9 cellular contexts compared by ENCODE assay signal in genomic region chr11:12673601-12673923, GRCh38. TPM values are rescaled to one million over a fixed set of nuclear protein-coding genes. Genes with fewer than 3 reads are reported as not detected.
DNase-seq lines count a peak whose midpoint lies in the region; ATAC-seq, FAIRE-seq and TF ChIP-seq lines count a peak whose summit lies in the region.
"Had no signal": no experiment of that assay in that cellular context is flagged by ENCODE, and none has a peak within 500 bp of the region (broad histone marks: within the 10 kb centered on the region; RNA-seq: fewer than 3 reads in every experiment).

No MANE protein-coding gene starts in this region.

- no peak overlapping the region for H3K27ac Mint-ChIP-seq in activated CD8-positive, alpha-beta T cell treated with anti-CD3 and anti-CD28 coated beads, Interleukin-2, amount 10 ng/mL, durations not matched to agents 7 days and 5 days

- ATAC-seq in heart left ventricle (no peak), thoracic aorta (ENCODE audit: insufficient number of reproducible peaks, low FRiP score, low read depth) (no peak)
- ATAC-seq in activated CD8-positive, alpha-beta T cell treated with anti-CD3 and anti-CD28 coated beads, Interleukin-2, amount 10 ng/mL, durations not matched to agents 7 days and 5 days: no peak

- H2AFZ ChIP-seq in keratinocyte (ENCODE audit: control insufficient read depth, low read length): peak overlapping the region; percentile 97

- H3K79me2 ChIP-seq in keratinocyte (ENCODE audit: control insufficient read depth, insufficient read depth, low read length): peaks cover 35% of the 10 kb centered on the region

- no peaks in the 10 kb centered on the region for H3K9me1 ChIP-seq in keratinocyte (ENCODE audit: control insufficient read depth, extremely low read depth, insufficient read depth, low read length)

- H3K36me3 ChIP-seq in heart left ventricle (no peaks in the 10 kb centered on the region), keratinocyte (ENCODE audit: control insufficient read depth in 2 of 2, extremely low read depth in 1 of 2, insufficient read depth in 2 of 2, low read length in 2 of 2) (no peaks in the 10 kb centered on the region), thoracic aorta (no peaks in the 10 kb centered on the region)

- H3K9me3 ChIP-seq in heart left ventricle: no peaks in the 10 kb centered on the region
- no peaks in the 10 kb centered on the region for H3K9me3 ChIP-seq in keratinocyte (ENCODE audit: control insufficient read depth, low read depth, low read length)
- H3K9me3 ChIP-seq in thoracic aorta: no peaks in the 10 kb centered on the region

- peak overlapping the region; percentile 89 for H3K4me2 ChIP-seq in keratinocyte (ENCODE audit: control insufficient read depth, extremely low read depth, insufficient read depth, low read depth, low read length)

- CTCF ChIA-PET in activated CD8-positive, alpha-beta T cell treated with anti-CD3 and anti-CD28 coated beads, Interleukin-2, amount 10 ng/mL, durations not matched to agents 7 days and 5 days (lab: Charles Lee): no interaction called here

- DNase-seq in heart left ventricle (no peak), cardiac septum (ENCODE audit: low spot score) (no peak), keratinocyte (ENCODE audit: low read depth, low spot score) (no peak), thoracic aorta (ENCODE audit: low spot score) (no peak), GDM1 (lab: John Stamatoyannopoulos, UW) (no peak), NCI-H1436 treated with DMSO at 0.1 percent for 48 hours (lab: John Stamatoyannopoulos, UW) (no peak), GM20000 (ENCODE audit: low spot score) (no peak)
- no peak for DNase-seq in activated CD8-positive, alpha-beta T cell treated with anti-CD3 and anti-CD28 coated beads, Interleukin-2, amount 10 ng/mL, durations not matched to agents 7 days and 5 days

- H3K4me3 Mint-ChIP-seq in activated CD8-positive, alpha-beta T cell treated with anti-CD3 and anti-CD28 coated beads, Interleukin-2, amount 10 ng/mL, durations not matched to agents 7 days and 5 days: peak overlapping the region; percentile 76

- POLR2A ChIA-PET in activated CD8-positive, alpha-beta T cell treated with anti-CD3 and anti-CD28 coated beads, Interleukin-2, amount 10 ng/mL, durations not matched to agents 7 days and 5 days (lab: Charles Lee): no interaction called here

- dilution Hi-C loops in keratinocyte (cut with MboI; ENCODE audit: extremely low pct_ligation_motif_present, low sequenced_read_pairs): no loop called here

- H3K27me3 Mint-ChIP-seq in activated CD8-positive, alpha-beta T cell treated with anti-CD3 and anti-CD28 coated beads, Interleukin-2, amount 10 ng/mL, durations not matched to agents 7 days and 5 days (ENCODE audit: low read depth): peaks cover 53% of the 10 kb centered on the region

- peaks cover 2% of the 10 kb centered on the region for H3K36me3 Mint-ChIP-seq in activated CD8-positive, alpha-beta T cell treated with anti-CD3 and anti-CD28 coated beads, Interleukin-2, amount 10 ng/mL, durations not matched to agents 7 days and 5 days (ENCODE audit: low read depth)

- no peaks in the 10 kb centered on the region for H3K9me3 Mint-ChIP-seq in activated CD8-positive, alpha-beta T cell treated with anti-CD3 and anti-CD28 coated beads, Interleukin-2, amount 10 ng/mL, durations not matched to agents 7 days and 5 days (ENCODE audit: insufficient read depth)

- intact Hi-C loops in heart left ventricle (cut with DNase I) (loop anchor here (5.0 to 10.0 kb wide), 14 partner anchors 71 to 341 kb away; partner anchors contain the start of gene PARVA (in 1 of the 10)), cardiac septum (cut with DNase I) (loop anchor here (5.0 kb wide), 3 partner anchors 139 to 261 kb away; no protein-coding TSS in a partner anchor)

- H3K4me1 Mint-ChIP-seq in activated CD8-positive, alpha-beta T cell treated with anti-CD3 and anti-CD28 coated beads, Interleukin-2, amount 10 ng/mL, durations not matched to agents 7 days and 5 days (ENCODE audit: low read depth): peaks cover 8% of the 10 kb centered on the region

- H3K27me3 ChIP-seq in heart left ventricle: peaks cover 0 to 41% (median 0%) of the 10 kb centered on the region in 9 donors
- no peaks in the 10 kb centered on the region for H3K27me3 ChIP-seq in keratinocyte (ENCODE audit: control insufficient read depth, extremely low read depth, insufficient read depth, low read length)
- no peaks in the 10 kb centered on the region for H3K27me3 ChIP-seq in thoracic aorta (replicated peaks; ENCODE audit: insufficient read depth)

- H3K27ac ChIP-seq in heart left ventricle (peak overlapping the region; percentile 84 to 98 (median 96)), keratinocyte (ENCODE audit: control insufficient read depth, insufficient read depth, low read length) (peak overlapping the region; percentile 67), thoracic aorta (peak overlapping the region; percentile 89 to 90)

- TF ChIP-seq CTCF in heart left ventricle (IDR thresholded peaks at IDR 0.05): no peak
- no peak for TF ChIP-seq CTCF in keratinocyte (optimal IDR thresholded peaks at IDR 0.05 in 1 of 3, IDR thresholded peaks at IDR 0.05 in 1 of 3, conservative IDR thresholded peaks at IDR 0.05 in 1 of 3; ENCODE audit: extremely low read depth in 1 of 3, insufficient read depth in 2 of 3, low read length in 3 of 3)
- TF ChIP-seq CTCF in thoracic aorta (IDR thresholded peaks at IDR 0.05): no peak
- no peak for TF ChIP-seq CTCF in GM20000 (IDR thresholded peaks at IDR 0.05; ENCODE audit: extremely low read depth, missing control alignments)

- peak overlapping the region; percentile 87 for H3K9ac ChIP-seq in keratinocyte (ENCODE audit: control insufficient read depth, extremely low read depth, insufficient read depth, low read length)

- no peak for TF ChIP-seq POLR2A in heart left ventricle (IDR thresholded peaks at IDR 0.05)

- H3K4me3 ChIP-seq in heart left ventricle (peak overlapping the region; percentile 50 to 92 (median 72)), keratinocyte (ENCODE audit: control insufficient read depth in 2 of 3, extremely low read depth in 1 of 3, insufficient read depth in 2 of 3, low read depth in 1 of 3, low read length in 3 of 3) (peak overlapping the region; percentile 61 to 80 (median 68)), thoracic aorta (peak overlapping the region; percentile 86)

- H4K20me1 ChIP-seq in keratinocyte (ENCODE audit: control insufficient read depth, extremely low read depth, insufficient read depth, low read length): peaks cover 7% of the 10 kb centered on the region

- 4 to 11% (median 7%) methylated on average over 12 of the region's 12 CpGs for WGBS in heart left ventricle, 4 donors

- H3K4me1 ChIP-seq in heart left ventricle (peaks cover 3 to 34% (median 23%) of the 10 kb centered on the region in 12 donors), keratinocyte (ENCODE audit: control insufficient read depth, extremely low read depth, insufficient read depth, low read length) (peaks cover 17% of the 10 kb centered on the region), thoracic aorta (ENCODE audit: control insufficient read depth in 1 of 2, low read depth in 2 of 2) (peaks cover 7 to 25% of the 10 kb centered on the region in 2 donors)

- no peak for FAIRE-seq in keratinocyte (lab: Jason Lieb, UNC)
- FAIRE-seq: endometrium had no signal

RNA-seq across cellular contexts. Expression of gene TEAD1, which starts 0.7 kb away (rescaled TPM):
- total RNA-seq in heart left ventricle (100 to 1,000 TPM in 7 of 9 donors, 10 to 100 TPM in 2; 89.8 to 161 (median 116) TPM), cardiac septum (103 TPM), thoracic aorta (100 to 1,000 TPM in 1 of 2 donors, 10 to 100 TPM in 1; 57.3 to 164 TPM)
- polyA plus RNA-seq in heart left ventricle (10 to 100 TPM; 14.4 to 88.5 TPM), keratinocyte (18.7 to 33.6 TPM (median 32.7 TPM) in 3 replicates)
- under 1 TPM in 1 of 2 experiments, not detected in 1; 0.05 TPM for total RNA-seq in activated CD8-positive, alpha-beta T cell treated with anti-CD3 and anti-CD28 coated beads, Interleukin-2, amount 10 ng/mL, durations not matched to agents 7 days and 5 days
- polyA plus RNA-seq in keratinocyte (2011; ENCODE audit: low read depth): 18.1 TPM
- polyA plus RNA-seq in keratinocyte (2011; cell fraction: cytosol; rRNA removed): 21.7 and 32.2 TPM in 2 replicates
- polyA plus RNA-seq in keratinocyte (2011; cell fraction: nucleus; rRNA removed): 37.7 and 43.0 TPM in 2 replicates
- polyA plus RNA-seq in keratinocyte (2012; ENCODE audit: low replicate concordance): 16.2 and 37.8 TPM in 2 replicates
- 36.9 to 96.2 TPM (median 41.3 TPM) in 3 replicates for polyA minus RNA-seq in keratinocyte
- polyA minus RNA-seq in keratinocyte (2011; cell fraction: cytosol; rRNA and poly(A)+ RNA removed): 44.3 TPM
- polyA minus RNA-seq in keratinocyte (2011; cell fraction: nucleus; rRNA and poly(A)+ RNA removed): 49.3 and 96.6 TPM in 2 replicates

Comparison
In these comparisons a context has a peak if more than half of its experiments do, and no peak if none do; other contexts are left out.
1. RNA of gene TEAD1, which starts 0.7 kb away (total RNA-seq): 57.3 to 164 TPM in thoracic aorta, 89.8 to 161 TPM in heart left ventricle and 103 TPM in cardiac septum (single experiment); 0.05 TPM in activated CD8-positive, alpha-beta T cell treated with anti-CD3 and anti-CD28 coated beads, Interleukin-2, amount 10 ng/mL, durations not matched to agents 7 days and 5 days; every median in the first group is over 10 times any median in the second.
2. Peak in every context shown above with its lines, with median percentiles within 50 percentile points of each other: H3K27ac ChIP-seq and H3K4me3 ChIP-seq.